ENCODE assay signal across 24 cellular contexts in the genomic region with DNA sequence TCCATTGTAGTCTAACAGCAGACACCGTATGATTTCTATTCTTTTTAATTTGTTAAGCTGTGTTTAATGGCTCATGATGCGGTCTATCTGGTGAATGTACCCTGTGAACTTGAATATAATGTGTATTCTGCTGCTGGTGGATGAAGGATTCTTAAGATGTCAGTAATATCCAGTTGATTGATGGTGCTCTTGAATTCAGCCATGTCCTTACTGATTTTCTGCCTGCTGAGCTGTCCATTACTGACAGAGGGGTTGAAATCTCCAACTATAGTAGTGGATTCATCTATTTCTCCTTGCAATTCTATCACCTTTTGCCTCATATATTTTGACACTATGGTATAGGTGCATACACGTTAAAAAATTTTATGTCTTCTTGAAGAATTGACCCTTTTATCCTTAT.
A peak's percentile ranks its signal among the peaks of the same experiment; 100 is the strongest.
DNase-seq lines count a peak whose midpoint lies in the region; ATAC-seq and TF ChIP-seq lines count a peak whose summit lies in the region.
"Had no signal": no experiment of that assay in that cellular context is flagged by ENCODE, and none has a peak within 500 bp of the region (broad histone marks: within the 10 kb centered on the region; RNA-seq: fewer than 3 reads in every experiment).

No MANE protein-coding gene starts in this region.

- no peak overlapping the region for H2AFZ ChIP-seq in neural cell (ENCODE audit: low read depth, low read length)
- H2AFZ ChIP-seq: GM23338 had no signal

- H3K9me3 ChIP-seq in neural cell (ENCODE audit: low read length) (no peaks in the 10 kb centered on the region), T-helper 17 cell (ENCODE audit: control insufficient read depth, low read length, poor library complexity, severe bottlenecking) (no peaks in the 10 kb centered on the region)
- H3K9me3 ChIP-seq: A549; BE2C; BLaER1 treated with 17β-estradiol and CSF1 and Interleukin-3, amounts not matched to agents 10 nM and 100 nM; HAP-1 had no signal

- no peaks in the 10 kb centered on the region for H3K79me2 ChIP-seq in neural cell (replicated peaks; ENCODE audit: insufficient read depth, low read length)

- no peak for TF ChIP-seq CTCF in neural cell (IDR thresholded peaks at IDR 0.05; ENCODE audit: poor library complexity, severe bottlenecking)

- H3K36me3 ChIP-seq in neural cell (ENCODE audit: insufficient read depth, low read length): no peaks in the 10 kb centered on the region
- H3K36me3 ChIP-seq: BE2C; BLaER1 treated with 17β-estradiol and CSF1 and Interleukin-3, amounts not matched to agents 10 nM and 100 nM; HAP-1 had no signal

- no peaks in the 10 kb centered on the region for H3K4me1 Mint-ChIP-seq in T-helper 17 cell
- H3K4me1 Mint-ChIP-seq: CD14-positive monocyte; CD8-positive, alpha-beta memory T cell had no signal

- H3K36me3 Mint-ChIP-seq in T-helper 17 cell (ENCODE audit: low read depth): no peaks in the 10 kb centered on the region
- H3K36me3 Mint-ChIP-seq: CD14-positive monocyte had no signal

- H3K27me3 ChIP-seq in neural cell (ENCODE audit: insufficient read depth, low read depth, low read length): no peaks in the 10 kb centered on the region
- H3K27me3 ChIP-seq: BE2C; BLaER1 treated with 17β-estradiol and CSF1 and Interleukin-3, amounts not matched to agents 10 nM and 100 nM had no signal

- H3K27ac ChIP-seq in neural cell (ENCODE audit: low read length): peak overlapping the region; percentile 68
- H3K27ac ChIP-seq: A549; BLaER1 treated with 17β-estradiol and CSF1 and Interleukin-3, amounts not matched to agents 10 nM and 100 nM had no signal

- peak; percentile 4 for DNase-seq in NCI-H187 treated with DMSO at 0.1 percent for 48 hours (lab: John Stamatoyannopoulos, UW)
- no peak for DNase-seq in NCI-H187 (lab: John Stamatoyannopoulos, UW)
- peak; percentile 28 for DNase-seq in NCI-H2227 (lab: John Stamatoyannopoulos, UW; ENCODE audit: unreplicated experiment)
- DNase-seq in NCI-H69 (lab: John Stamatoyannopoulos, UW): peak; percentile 13
- no peak for DNase-seq in T-helper 17 cell
- DNase-seq in NCI-H774 (lab: John Stamatoyannopoulos, UW): no peak
- DNase-seq: 8988T; ACHN; AML-193; BE2C; CD4-positive, alpha-beta T cell; CD8-positive, alpha-beta memory T cell; DMS 273 treated with DMSO at 0.1 percent for 48 hours; DMS79; EL; GDM1; HFFc6 had no signal

- no peak overlapping the region for H3K9ac ChIP-seq in neural cell (ENCODE audit: low read length)
- H3K9ac ChIP-seq: BLaER1 treated with 17β-estradiol and CSF1 and Interleukin-3, amounts not matched to agents 10 nM and 100 nM had no signal

- no peak overlapping the region for H3K4me2 ChIP-seq in neural cell (ENCODE audit: low read length)
- H3K4me2 ChIP-seq: A549; BLaER1 treated with 17β-estradiol and CSF1 and Interleukin-3, amounts not matched to agents 10 nM and 100 nM; GM23338 had no signal

- no peaks in the 10 kb centered on the region for H3K9me2 ChIP-seq in neural cell (ENCODE audit: insufficient read depth, low read length)

- H3F3A ChIP-seq in neural cell (ENCODE audit: insufficient read depth, low read length, poor library complexity, severe bottlenecking): peaks cover 3% of the 10 kb centered on the region

- peak; percentile 94 for TF ChIP-seq EP300 in neural cell (conservative IDR thresholded peaks at IDR 0.05; ENCODE audit: poor library complexity, severe bottlenecking)

- TF ChIP-seq RAD21 in neural cell (conservative IDR thresholded peaks at IDR 0.05): no peak

- no peaks in the 10 kb centered on the region for H3K27me3 Mint-ChIP-seq in T-helper 17 cell
- H3K27me3 Mint-ChIP-seq: CD4-positive, alpha-beta T cell; CD8-positive, alpha-beta memory T cell had no signal

- no peak overlapping the region for H3K4me3 ChIP-seq in neural cell (ENCODE audit: low read length)
- H3K4me3 ChIP-seq: A549; BLaER1 treated with 17β-estradiol and CSF1 and Interleukin-3, amounts not matched to agents 10 nM and 100 nM; GM12878; GM23338; HAP-1 had no signal

- H3K4me3 Mint-ChIP-seq in T-helper 17 cell: no peak overlapping the region
- H3K4me3 Mint-ChIP-seq: CD14-positive monocyte; CD4-positive, alpha-beta T cell; CD8-positive, alpha-beta memory T cell; GM23338; HFFc6 had no signal

- no peaks in the 10 kb centered on the region for H4K20me1 ChIP-seq in neural cell (ENCODE audit: insufficient read depth)
- H4K20me1 ChIP-seq: BLaER1 treated with 17β-estradiol and CSF1 and Interleukin-3, amounts not matched to agents 10 nM and 100 nM had no signal

- no peak overlapping the region for H3K27ac Mint-ChIP-seq in T-helper 17 cell
- H3K27ac Mint-ChIP-seq: CD14-positive monocyte; CD4-positive, alpha-beta T cell; GM23338; HFFc6 had no signal

- no peak for ATAC-seq in T-helper 17 cell
- ATAC-seq: A549, GM12878, GM23338 had no signal

TF ChIP-seq in neural cell, 6 proteins besides CTCF, POLR2A, EP300 and RAD21:
- no peak for TF ChIP-seq EZH2 (IDR thresholded peaks at IDR 0.05; ENCODE audit: borderline replicate concordance, insufficient read depth, low read length, poor library complexity, severe bottlenecking)
- TF ChIP-seq, protein P1, sequence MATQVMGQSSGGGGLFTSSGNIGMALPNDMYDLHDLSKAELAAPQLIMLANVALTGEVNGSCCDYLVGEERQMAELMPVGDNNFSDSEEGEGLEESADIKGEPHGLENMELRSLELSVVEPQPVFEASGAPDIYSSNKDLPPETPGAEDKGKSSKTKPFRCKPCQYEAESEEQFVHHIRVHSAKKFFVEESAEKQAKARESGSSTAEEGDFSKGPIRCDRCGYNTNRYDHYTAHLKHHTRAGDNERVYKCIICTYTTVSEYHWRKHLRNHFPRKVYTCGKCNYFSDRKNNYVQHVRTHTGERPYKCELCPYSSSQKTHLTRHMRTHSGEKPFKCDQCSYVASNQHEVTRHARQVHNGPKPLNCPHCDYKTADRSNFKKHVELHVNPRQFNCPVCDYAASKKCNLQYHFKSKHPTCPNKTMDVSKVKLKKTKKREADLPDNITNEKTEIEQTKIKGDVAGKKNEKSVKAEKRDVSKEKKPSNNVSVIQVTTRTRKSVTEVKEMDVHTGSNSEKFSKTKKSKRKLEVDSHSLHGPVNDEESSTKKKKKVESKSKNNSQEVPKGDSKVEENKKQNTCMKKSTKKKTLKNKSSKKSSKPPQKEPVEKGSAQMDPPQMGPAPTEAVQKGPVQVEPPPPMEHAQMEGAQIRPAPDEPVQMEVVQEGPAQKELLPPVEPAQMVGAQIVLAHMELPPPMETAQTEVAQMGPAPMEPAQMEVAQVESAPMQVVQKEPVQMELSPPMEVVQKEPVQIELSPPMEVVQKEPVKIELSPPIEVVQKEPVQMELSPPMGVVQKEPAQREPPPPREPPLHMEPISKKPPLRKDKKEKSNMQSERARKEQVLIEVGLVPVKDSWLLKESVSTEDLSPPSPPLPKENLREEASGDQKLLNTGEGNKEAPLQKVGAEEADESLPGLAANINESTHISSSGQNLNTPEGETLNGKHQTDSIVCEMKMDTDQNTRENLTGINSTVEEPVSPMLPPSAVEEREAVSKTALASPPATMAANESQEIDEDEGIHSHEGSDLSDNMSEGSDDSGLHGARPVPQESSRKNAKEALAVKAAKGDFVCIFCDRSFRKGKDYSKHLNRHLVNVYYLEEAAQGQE (IDR thresholded peaks at IDR 0.05; ENCODE audit: borderline replicate concordance): no peak
- TF ChIP-seq MXI1 (conservative IDR thresholded peaks at IDR 0.05; ENCODE audit: poor library complexity, severe bottlenecking): no peak
- TF ChIP-seq TAF1 (IDR thresholded peaks at IDR 0.05; ENCODE audit: low read depth): no peak
- peak; percentile 66 for TF ChIP-seq POLR2AphosphoS5 (IDR thresholded peaks at IDR 0.05)
- TF ChIP-seq SMC3 (conservative IDR thresholded peaks at IDR 0.05; ENCODE audit: poor library complexity): no peak

Comparison
In these comparisons a context has a peak if more than half of its experiments do, and no peak if none do; other contexts are left out.
1. DNase-seq: peak in NCI-H187 treated with DMSO at 0.1 percent for 48 hours (single experiment), NCI-H2227 (single experiment) and NCI-H69 (single experiment); none in NCI-H187 (0 of 2), T-helper 17 cell (0 of 3) and NCI-H774 (single experiment).